In the genomic region with DNA sequence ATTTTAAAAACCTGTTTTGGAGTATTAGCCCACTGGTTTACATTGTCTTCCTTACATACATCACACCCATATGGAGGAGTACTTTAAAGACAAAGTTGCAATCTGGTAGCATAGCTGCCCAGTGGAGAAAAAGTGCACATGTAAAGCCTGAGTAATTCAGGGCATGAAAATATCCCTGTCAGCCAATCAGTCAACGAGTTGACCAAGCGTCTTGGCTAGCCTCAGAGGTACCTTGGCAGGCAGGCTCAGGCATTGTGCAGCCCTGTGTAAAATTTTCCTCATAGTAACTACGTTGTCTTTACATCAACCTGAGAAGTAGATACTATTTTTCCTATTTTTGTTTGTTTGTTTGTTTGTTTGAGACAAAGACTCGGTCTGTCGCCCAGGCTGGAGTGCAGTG, we compare ENCODE assay signal across 16 cellular contexts.
"Had no signal": no experiment of that assay in that cellular context is flagged by ENCODE, and none has a peak within 500 bp of the region (broad histone marks: within the 10 kb centered on the region; RNA-seq: fewer than 3 reads in every experiment).

No MANE protein-coding gene starts in this region.

- H3K36me3 ChIP-seq: esophagus muscularis mucosa, gastroesophageal sphincter, heart right ventricle, left lung, lower lobe of right lung had no signal

- ATAC-seq: foreskin keratinocyte, gastroesophageal sphincter, left cardiac atrium, left lung, lower lobe of right lung, mucosa of descending colon had no signal

- DNase-seq: dermis blood vessel endothelial cell; dorsolateral prefrontal cortex; effector CD4-positive, alpha-beta T cell; effector memory CD4-positive, alpha-beta T cell; foreskin keratinocyte; heart right ventricle; hippocampal formation; left cardiac atrium; left lung; lower lobe of right lung; mesenchymal stem cell; mucosa of descending colon; naive B cell had no signal

- H3K9me3 ChIP-seq: esophagus muscularis mucosa, gastroesophageal sphincter, left lung, lower lobe of right lung, mucosa of descending colon had no signal

- H3K4me3 ChIP-seq: coronary artery, dorsolateral prefrontal cortex, esophagus muscularis mucosa, gastroesophageal sphincter, heart right ventricle, left lung, lower lobe of right lung, mucosa of descending colon had no signal

- H3K4me1 ChIP-seq: esophagus muscularis mucosa, foreskin keratinocyte, gastroesophageal sphincter, heart right ventricle, left lung, lower lobe of right lung had no signal

- H3K27ac ChIP-seq: coronary artery, dorsolateral prefrontal cortex, esophagus muscularis mucosa, foreskin keratinocyte, gastroesophageal sphincter, heart right ventricle, left lung, lower lobe of right lung had no signal

- H3K27me3 ChIP-seq: dorsolateral prefrontal cortex, esophagus muscularis mucosa, foreskin keratinocyte, gastroesophageal sphincter, heart right ventricle, left lung had no signal
